ENCODE assay signal across 30 cellular contexts in the genomic region with DNA sequence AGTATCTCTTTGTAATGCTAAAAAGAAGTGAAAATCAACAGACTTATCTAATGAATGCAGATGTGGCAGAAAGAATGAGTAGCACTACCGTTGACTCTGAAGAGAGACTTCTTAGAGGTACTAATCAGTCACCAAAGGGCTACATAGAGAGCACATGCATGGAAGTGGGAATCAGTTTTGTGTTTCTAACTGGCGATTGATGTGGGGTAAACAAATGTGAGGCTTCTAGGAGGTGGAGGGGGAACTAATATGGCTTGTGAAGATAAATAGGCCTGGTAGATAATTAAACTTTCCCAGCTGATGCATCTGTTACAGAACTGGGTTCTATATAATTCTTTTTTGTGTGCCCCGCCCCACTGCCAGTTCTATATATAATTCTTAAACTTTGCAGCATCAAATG.
"Had no signal": no experiment of that assay in that cellular context is flagged by ENCODE, and none has a peak within 500 bp of the region (broad histone marks: within the 10 kb centered on the region; RNA-seq: fewer than 3 reads in every experiment).

No MANE protein-coding gene starts in this region.

- H3K4me3 Mint-ChIP-seq: dendritic cell treated with granulocyte-macrophage colony-stimulating factor and Interleukin-4, amounts not matched to agents 40 ng/mL and 50 ng/mL, for 4 days; endodermal cell; mesothelial cell of epicardium; nephron; neural progenitor cell; stimulated activated naive CD8-positive, alpha-beta T cell treated with anti-CD3 and anti-CD28 coated beads, Interleukin-15, amount 100 ng/mL, for 72 hours had no signal

- H3K4me1 Mint-ChIP-seq: mesothelial cell of epicardium, nephron, neural progenitor cell had no signal

- H3K4me3 ChIP-seq: esophagus muscularis mucosa, gastroesophageal sphincter, heart left ventricle, hepatocyte, left lung, mucosa of descending colon, neural progenitor cell, smooth muscle cell, suprapubic skin, vagina had no signal

- H3K27ac Mint-ChIP-seq: dendritic cell treated with granulocyte-macrophage colony-stimulating factor and Interleukin-4, amounts not matched to agents 40 ng/mL and 50 ng/mL, for 4 days; endodermal cell; mesothelial cell of epicardium; naive B cell; nephron; neural progenitor cell; progenitor cell of endocrine pancreas; stimulated activated naive CD8-positive, alpha-beta T cell treated with anti-CD3 and anti-CD28 coated beads, Interleukin-15, amount 100 ng/mL, for 72 hours had no signal

- DNase-seq: effector CD8-positive, alpha-beta T cell; endodermal cell; foreskin keratinocyte; heart left ventricle; kidney; left lung; mesenchymal stem cell; mucosa of descending colon; naive B cell; stimulated activated CD4-positive, alpha-beta T cell treated with anti-CD3 and anti-CD28 coated beads, Interleukin-12 subunit alpha, Interleukin-12 subunit beta, amount 100 ng/mL, for 4 hours; stimulated activated CD4-positive, alpha-beta T cell treated with anti-CD3 and anti-CD28 coated beads, Interleukin-1b, Interleukin-23, amount 100 ng/mL, for 48 hours; stimulated activated CD4-positive, alpha-beta T cell treated with anti-CD3 and anti-CD28 coated beads, Interleukin-4, amount 100 ng/mL, for 1 hour; stimulated activated CD8-positive, alpha-beta memory T cell treated with anti-CD3 and anti-CD28 coated beads, Interleukin-4, amount 100 ng/mL, for 48 hours; stimulated activated naive CD4-positive, alpha-beta T cell; stimulated activated naive CD8-positive, alpha-beta T cell treated with anti-CD3 and anti-CD28 coated beads, Interleukin-15, amount 100 ng/mL, for 72 hours; trophoblast cell had no signal

- H3K36me3 ChIP-seq: esophagus muscularis mucosa, gastroesophageal sphincter, heart left ventricle, left lung, neural progenitor cell, suprapubic skin, vagina had no signal

- ATAC-seq: foreskin keratinocyte; gastroesophageal sphincter; heart left ventricle; left lung; mucosa of descending colon; sciatic nerve; stimulated activated naive CD8-positive, alpha-beta T cell treated with anti-CD3 and anti-CD28 coated beads, Interleukin-15, amount 100 ng/mL, for 72 hours had no signal

- H3K9me3 Mint-ChIP-seq: dendritic cell treated with granulocyte-macrophage colony-stimulating factor and Interleukin-4, amounts not matched to agents 40 ng/mL and 50 ng/mL, for 4 days; endodermal cell; mesothelial cell of epicardium; naive B cell; nephron; neural progenitor cell; stimulated activated naive CD8-positive, alpha-beta T cell treated with anti-CD3 and anti-CD28 coated beads, Interleukin-15, amount 100 ng/mL, for 72 hours had no signal

- H3K27ac ChIP-seq: epithelial cell of prostate, esophagus muscularis mucosa, foreskin keratinocyte, gastroesophageal sphincter, heart left ventricle, hepatocyte, left lung, neural progenitor cell, parathyroid adenoma, suprapubic skin, vagina had no signal

- H3K9ac ChIP-seq: neural progenitor cell, parathyroid adenoma had no signal

- H3K9me3 ChIP-seq: esophagus muscularis mucosa, gastroesophageal sphincter, heart left ventricle, left lung, mucosa of descending colon, suprapubic skin, vagina had no signal

- H3K36me3 Mint-ChIP-seq: mesothelial cell of epicardium, naive B cell, neural progenitor cell had no signal

- H3K27me3 Mint-ChIP-seq: dendritic cell treated with granulocyte-macrophage colony-stimulating factor and Interleukin-4, amounts not matched to agents 40 ng/mL and 50 ng/mL, for 4 days; naive B cell; progenitor cell of endocrine pancreas; stimulated activated naive CD8-positive, alpha-beta T cell treated with anti-CD3 and anti-CD28 coated beads, Interleukin-15, amount 100 ng/mL, for 72 hours had no signal
